ENCODE assay signal across 9 cellular contexts in the genomic region with DNA sequence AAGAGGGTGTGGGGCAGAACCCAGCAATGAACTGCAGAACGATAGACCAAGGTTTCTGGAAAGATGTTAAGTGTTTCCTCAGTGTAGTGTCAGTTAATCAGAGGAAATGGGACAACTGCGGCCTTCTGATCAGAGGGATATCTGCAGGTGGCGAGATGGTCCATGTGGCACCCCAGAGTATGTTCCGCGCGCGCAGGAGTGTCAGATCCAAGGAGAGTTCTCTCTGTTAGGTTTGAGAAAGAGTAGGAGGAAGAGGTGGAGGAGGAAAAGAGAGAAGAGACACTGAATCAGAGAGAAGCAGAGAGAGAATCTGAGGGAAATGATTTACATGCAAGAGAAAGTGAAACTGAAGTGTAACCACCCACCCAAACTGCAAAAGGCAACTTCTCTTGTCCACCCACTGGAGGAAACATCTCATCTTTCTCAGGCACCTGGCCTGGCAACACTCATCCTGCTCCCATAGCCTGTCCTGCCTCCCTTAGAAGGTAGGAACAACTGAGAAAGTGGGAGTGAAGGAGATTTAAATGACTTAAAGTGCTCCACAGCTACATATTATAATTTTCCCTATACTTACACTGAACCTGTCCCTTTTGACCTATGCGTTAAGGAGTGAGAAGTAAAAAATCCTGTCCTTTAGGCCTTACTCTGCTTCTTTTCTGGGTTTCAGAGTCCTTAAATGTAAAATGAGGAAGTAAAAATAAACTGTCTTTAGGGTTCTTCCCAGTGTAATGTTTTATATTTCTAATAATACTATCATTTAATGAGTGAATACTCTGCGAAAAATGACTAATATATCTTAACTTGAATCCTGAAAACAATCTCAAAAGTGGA. TPM values are rescaled to one million over a fixed set of nuclear protein-coding genes. Genes with fewer than 3 reads are reported as not detected.
DNase-seq lines count a peak whose midpoint lies in the region; ATAC-seq and TF ChIP-seq lines count a peak whose summit lies in the region.
"Had no signal": no experiment of that assay in that cellular context is flagged by ENCODE, and none has a peak within 500 bp of the region (broad histone marks: within the 10 kb centered on the region; RNA-seq: fewer than 3 reads in every experiment).

No MANE protein-coding gene starts in this region.

- WGBS in transverse colon (ENCODE audit: low coverage in 1 of 2), 2 donors, result 76 to 85% methylated on average over 9 of the region's 9 CpGs

- in situ Hi-C loops in transverse colon (cut with MboI; ENCODE audit: low pct_ligation_motif_present in 1 of 4, low pct_unique_long_range_greater_than_20kb in 1 of 4, low sequenced_read_pairs in 3 of 4), result loop anchor here (5.0 to 10.0 kb wide), 3 partner anchors 73 to 81 kb away; no protein-coding TSS in a partner anchor

- no peak for TF ChIP-seq EP300 in transverse colon (IDR thresholded peaks at IDR 0.05; ENCODE audit: low read depth)

- intact Hi-C loops in transverse colon (cut with DNase I; ENCODE audit: low total_unique reads), result loop anchor here (5.0 kb wide), 1 partner anchor 946 kb away; no protein-coding TSS in a partner anchor

- no peaks in the 10 kb centered on the region for H3K36me3 ChIP-seq in transverse colon

- no peak for TF ChIP-seq POLR2A in transverse colon (IDR thresholded peaks at IDR 0.05)

- H3K27me3 ChIP-seq in transverse colon, result no peaks in the 10 kb centered on the region

- DNase-seq in NOMO-1 treated with DMSO at 0.1 percent for 48 hours (lab: John Stamatoyannopoulos, UW; ENCODE audit: unreplicated experiment) (peak; percentile 44), choroid plexus epithelial cell (ENCODE audit: low read depth) (peak; percentile 7), NCI-H526 treated with DMSO at 0.1 percent for 48 hours (lab: John Stamatoyannopoulos, UW) (no peak), DMS53 (lab: John Stamatoyannopoulos, UW) (no peak), C1 segment of cervical spinal cord (lab: John Stamatoyannopoulos, UW) (no peak), transverse colon (no peak)

- no peaks in the 10 kb centered on the region for H3K9me3 ChIP-seq in transverse colon

- H3K4me1 ChIP-seq in transverse colon, result peaks cover 0 to 5% (median 0%) of the 10 kb centered on the region in 4 donors

- H3K4me3 ChIP-seq in choroid plexus epithelial cell (ENCODE audit: low read depth, low read length) (no peak overlapping the region), transverse colon (no peak overlapping the region)

- TF ChIP-seq CTCF in choroid plexus epithelial cell (conservative IDR thresholded peaks at IDR 0.05; ENCODE audit: low read depth, low read length), result no peak
- TF ChIP-seq CTCF in transverse colon (IDR thresholded peaks at IDR 0.05), result no peak

- no peak overlapping the region for H3K27ac ChIP-seq in transverse colon

- ATAC-seq in GM18511 (IDR thresholded peaks at IDR 0.05; ENCODE audit: unreplicated experiment) (peak; percentile 77), HG02588 (IDR thresholded peaks at IDR 0.05; ENCODE audit: unreplicated experiment) (peak; percentile 70)

RNA-seq across cellular contexts. Expression of gene TESPA1, which starts 6.8 kb away (rescaled TPM):
- 10 to 100 TPM in 1 of 4 donors, 1 to 10 TPM in 3; 1.6 to 15.3 (median 4.3) TPM for total RNA-seq in transverse colon
- total RNA-seq: LHCN-M2 had no signal

RNA-seq across cellular contexts. Expression of gene NEUROD4, which starts 28.4 kb away (rescaled TPM):
- not detected for total RNA-seq in transverse colon
- total RNA-seq: LHCN-M2 had no signal

Comparison
In these comparisons a context has a peak if more than half of its experiments do, and no peak if none do; other contexts are left out.
1. DNase-seq: peak in NOMO-1 treated with DMSO at 0.1 percent for 48 hours (single experiment) and choroid plexus epithelial cell (single experiment); none in NCI-H526 treated with DMSO at 0.1 percent for 48 hours (single experiment), DMS53 (single experiment), C1 segment of cervical spinal cord (0 of 14) and transverse colon (single experiment).